Comparison of ENCODE assay signal across 31 cellular contexts in genomic region chr1:119159963-119160362, GRCh38. TPM values are rescaled to one million over a fixed set of nuclear protein-coding genes. Genes with fewer than 3 reads are reported as not detected.
DNase-seq lines count a peak whose midpoint lies in the region; ATAC-seq and TF ChIP-seq lines count a peak whose summit lies in the region.
"Had no signal": no experiment of that assay in that cellular context is flagged by ENCODE, and none has a peak within 500 bp of the region (broad histone marks: within the 10 kb centered on the region; RNA-seq: fewer than 3 reads in every experiment).

No MANE protein-coding gene starts in this region.

- H3K4me1 ChIP-seq in SJCRH30: 0 out of 2 replicates have a peak, but pooled peaks cover 11% of the 10 kb centered on the region
- H3K4me1 ChIP-seq: body of pancreas, thyroid gland had no signal

- H3K27ac Mint-ChIP-seq in natural killer cell: no peak overlapping the region
- H3K27ac Mint-ChIP-seq: activated CD4-positive, alpha-beta memory T cell treated with anti-CD3 and anti-CD28 coated beads for 36 hours; activated T-helper 1 cell treated with anti-CD3 and anti-CD28 coated beads, Interleukin-12 subunit alpha, Interleukin-12 subunit beta, Interleukin-2, Interleukin-4 antibody, amounts not matched to agents 30 ng/mL and 10 ng/mL and 1 ng/mL, durations not matched to agents 14 hours and 24 hours and 36 hours; T-helper 2 cell treated with Interferon-gamma antibody and Interleukin-4, amounts not matched to agents 5 μg/mL and 100 μg/mL, for 36 hours had no signal

- peaks cover 0 to 2% of the 10 kb centered on the region in 2 donors for H3K4me1 Mint-ChIP-seq in natural killer cell

- H3K36me3 ChIP-seq in SJCRH30: peaks cover 15% of the 10 kb centered on the region
- H3K36me3 ChIP-seq: uterus had no signal

- ATAC-seq in natural killer cell: no peak
- ATAC-seq: body of pancreas; HCT116; Panc1; stimulated activated naive CD8-positive, alpha-beta T cell treated with anti-CD3 and anti-CD28 coated beads, Interleukin-15, amount 100 ng/mL, for 72 hours had no signal

- no peak overlapping the region for H3K4me3 Mint-ChIP-seq in natural killer cell
- H3K4me3 Mint-ChIP-seq: activated CD4-positive, alpha-beta memory T cell treated with anti-CD3 and anti-CD28 coated beads for 36 hours; activated T-helper 1 cell treated with anti-CD3 and anti-CD28 coated beads, Interleukin-12 subunit alpha, Interleukin-12 subunit beta, Interleukin-2, Interleukin-4 antibody, amounts not matched to agents 30 ng/mL and 10 ng/mL and 1 ng/mL, durations not matched to agents 14 hours and 24 hours and 36 hours; stimulated activated naive CD8-positive, alpha-beta T cell treated with anti-CD3 and anti-CD28 coated beads, Interleukin-15, amount 100 ng/mL, for 72 hours; T-helper 2 cell treated with Interferon-gamma antibody and Interleukin-4, amounts not matched to agents 5 μg/mL and 100 μg/mL, for 36 hours had no signal

- H3K4me3 ChIP-seq in SJCRH30: no peak overlapping the region
- H3K4me3 ChIP-seq in fibroblast of villous mesenchyme (ENCODE audit: low read depth, low read length): no peak overlapping the region
- no peak overlapping the region for H3K4me3 ChIP-seq in skin epidermis
- H3K4me3 ChIP-seq: body of pancreas, dorsolateral prefrontal cortex, esophagus squamous epithelium, thyroid gland, uterus had no signal

- intact Hi-C loops in natural killer cell (cut with micrococcal nuclease): no loop called here

- DNase-seq in Ammon's horn (ENCODE audit: low spot score) (peak; percentile 3), SJCRH30 (peak; percentile 41 to 71), fibroblast of villous mesenchyme (ENCODE audit: low read depth) (peak; percentile 46), SW480 (ENCODE audit: low spot score) (no peak), natural killer cell (no peak)
- no peak for DNase-seq in activated CD8-positive, alpha-beta memory T cell treated with anti-CD3 and anti-CD28 coated beads, Interleukin-2, amount 50 U/mL, for 4 hours
- DNase-seq: ACHN; activated CD4-positive, alpha-beta memory T cell treated with anti-CD3 and anti-CD28 coated beads for 36 hours; activated CD4-positive, alpha-beta T cell treated with anti-CD3 and anti-CD28 coated beads for 1 hour; activated CD8-positive, alpha-beta memory T cell treated with anti-CD3 and anti-CD28 coated beads, Interleukin-2, amount 50 U/mL, for 48 hours; activated naive CD4-positive, alpha-beta T cell treated with Interleukin-2 at 50 U/mL for 16 hours; body of pancreas; C1 segment of cervical spinal cord; dorsolateral prefrontal cortex; esophagus squamous epithelium; mesendoderm; NCI-H1417 treated with DMSO at 0.1 percent for 48 hours; NCI-H345; NCI-H774; SHP77; small intestine; stimulated activated CD4-positive, alpha-beta T cell treated with anti-CD3 and anti-CD28 coated beads, Interleukin-1b, Interleukin-23, amount 100 ng/mL, for 48 hours; stimulated activated CD8-positive, alpha-beta memory T cell treated with anti-CD3 and anti-CD28 coated beads, Interleukin-4, amount 100 ng/mL, for 48 hours; stimulated activated naive CD8-positive, alpha-beta T cell treated with anti-CD3 and anti-CD28 coated beads, Interleukin-15, amount 100 ng/mL, for 72 hours; thyroid gland; uterus had no signal

- 0 out of 2 replicates have a peak, but pooled peaks cover 3% of the 10 kb centered on the region for H3K9me3 ChIP-seq in SJCRH30 (replicated peaks)
- H3K9me3 ChIP-seq: body of pancreas, esophagus squamous epithelium, thyroid gland, uterus had no signal

- H3K27ac ChIP-seq in SJCRH30 (peak overlapping the region; percentile 39), skin epidermis (peak overlapping the region in 11 of 21 experiments; percentile 0 to 75 (median 39))
- H3K27ac ChIP-seq: body of pancreas, dorsolateral prefrontal cortex had no signal

- no peaks in the 10 kb centered on the region for H3K27me3 Mint-ChIP-seq in natural killer cell (ENCODE audit: low read depth in 2 of 2)
- H3K27me3 Mint-ChIP-seq: activated CD4-positive, alpha-beta memory T cell treated with anti-CD3 and anti-CD28 coated beads for 36 hours; stimulated activated naive CD8-positive, alpha-beta T cell treated with anti-CD3 and anti-CD28 coated beads, Interleukin-15, amount 100 ng/mL, for 72 hours had no signal

- no peaks in the 10 kb centered on the region for H3K9me3 Mint-ChIP-seq in natural killer cell
- H3K9me3 Mint-ChIP-seq: activated CD4-positive, alpha-beta memory T cell treated with anti-CD3 and anti-CD28 coated beads for 36 hours; activated T-helper 1 cell treated with anti-CD3 and anti-CD28 coated beads, Interleukin-12 subunit alpha, Interleukin-12 subunit beta, Interleukin-2, Interleukin-4 antibody, amounts not matched to agents 30 ng/mL and 10 ng/mL and 1 ng/mL, durations not matched to agents 14 hours and 24 hours and 36 hours; stimulated activated naive CD8-positive, alpha-beta T cell treated with anti-CD3 and anti-CD28 coated beads, Interleukin-15, amount 100 ng/mL, for 72 hours had no signal

- no peaks in the 10 kb centered on the region for H3K27me3 ChIP-seq in SJCRH30
- H3K27me3 ChIP-seq: body of pancreas, dorsolateral prefrontal cortex, esophagus squamous epithelium, thyroid gland, uterus had no signal

- no peaks in the 10 kb centered on the region for H3K36me3 Mint-ChIP-seq in natural killer cell

- TF ChIP-seq CTCF in fibroblast of villous mesenchyme (IDR thresholded peaks at IDR 0.05; ENCODE audit: insufficient read depth, low read depth, low read length) (no peak), natural killer cell (IDR thresholded peaks at IDR 0.05) (no peak)

RNA-seq across cellular contexts. Expression of gene WARS2, which starts 19.5 kb away (rescaled TPM):
- 21.8 and 24.5 TPM in 2 replicates for total RNA-seq in SJCRH30 (2014; rRNA removed; shearing (Covaris generic))
- total RNA-seq in fibroblast of villous mesenchyme (20.3 TPM in 2 replicates), natural killer cell (10 to 100 TPM; 24.3 to 46.3 (median 41.0) TPM)

Comparison
In these comparisons a context has a peak if more than half of its experiments do, and no peak if none do; other contexts are left out.
1. DNase-seq: peak in Ammon's horn (single experiment), SJCRH30 (2 of 2) and fibroblast of villous mesenchyme (single experiment); none in activated CD8-positive, alpha-beta memory T cell treated with anti-CD3 and anti-CD28 coated beads, Interleukin-2, amount 50 U/mL, for 4 hours (single experiment), SW480 (single experiment) and natural killer cell (single experiment).